Comparison of ENCODE assay signal across 24 cellular contexts in the genomic region with DNA sequence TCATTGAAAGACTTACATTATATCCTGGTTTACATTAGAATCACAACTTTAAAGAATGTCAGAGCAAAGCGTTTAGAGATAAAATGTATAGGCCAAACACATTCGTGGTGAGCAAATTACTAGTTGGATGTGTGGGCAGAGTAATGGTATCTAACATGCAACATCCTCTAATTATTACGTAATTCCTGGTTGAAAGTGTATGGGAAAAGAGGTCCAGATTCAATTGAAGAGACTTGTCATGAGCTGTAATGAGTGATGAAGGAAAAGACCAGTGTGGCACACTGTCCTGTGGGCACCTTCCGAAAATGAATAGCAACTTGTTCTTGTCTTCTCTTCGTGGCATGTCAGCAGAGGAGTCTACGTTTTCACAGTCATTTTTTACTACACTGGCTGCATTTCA.
DNase-seq lines count a peak whose midpoint lies in the region; ATAC-seq, FAIRE-seq and TF ChIP-seq lines count a peak whose summit lies in the region.
"Had no signal": no experiment of that assay in that cellular context is flagged by ENCODE, and none has a peak within 500 bp of the region (broad histone marks: within the 10 kb centered on the region; RNA-seq: fewer than 3 reads in every experiment).

No MANE protein-coding gene starts in this region.

- CTCF ChIA-PET in A549 (lab: Yijun Ruan, JAX), result interaction anchor here (0.5 kb wide), 1 partner anchor 325 kb away, joined by 3 read pairs; no protein-coding TSS in a partner anchor

- H2AFZ ChIP-seq in astrocyte (ENCODE audit: low read depth, low read length), result no peak overlapping the region

- ATAC-seq in A549, result no peak
- ATAC-seq in stimulated activated effector memory CD8-positive, alpha-beta T cell treated with anti-CD3 and anti-CD28 coated beads, Interleukin-12 subunit alpha, Interleukin-12 subunit beta, amount 100 ng/mL, for 72 hours, result no peak
- ATAC-seq: activated T-cell treated with anti-CD3 and anti-CD28 coated beads, Interleukin-2, amount 50 U/mL, for 72 hours; effector memory CD8-positive, alpha-beta T cell had no signal

- H3K4me2 ChIP-seq in A549 (0 out of 3 replicates have a peak overlapping the region, but pooled peaks have one; percentile 41), astrocyte (ENCODE audit: low read length) (no peak overlapping the region)

- H3K4me1 Mint-ChIP-seq in astrocyte (ENCODE audit: low read depth, unreplicated experiment), result peaks cover 10% of the 10 kb centered on the region
- H3K4me1 Mint-ChIP-seq in stimulated activated effector memory CD8-positive, alpha-beta T cell treated with anti-CD3 and anti-CD28 coated beads, Interleukin-12 subunit alpha, Interleukin-12 subunit beta, amount 100 ng/mL, for 72 hours, result no peaks in the 10 kb centered on the region

- DNase-seq in A549 (ENCODE audit: low read depth in 1 of 2, low spot score in 1 of 2) (no peak), LHCN-M2 (ENCODE audit: low read depth) (peak; percentile 17), astrocyte (ENCODE audit: low read depth) (no peak), iris pigment epithelial cell (ENCODE audit: low read depth) (peak; percentile 42), substantia nigra (lab: John Stamatoyannopoulos, UW) (no peak), prostate gland (ENCODE audit: low spot score) (no peak), SW 1271 (lab: John Stamatoyannopoulos, UW) (no peak)
- no peak for DNase-seq in stimulated activated effector memory CD8-positive, alpha-beta T cell treated with anti-CD3 and anti-CD28 coated beads, Interleukin-12 subunit alpha, Interleukin-12 subunit beta, amount 100 ng/mL, for 72 hours (ENCODE audit: low spot score in 2 of 2)
- DNase-seq: activated CD8-positive, alpha-beta memory T cell treated with anti-CD3 and anti-CD28 coated beads for 24 hours; activated T-cell treated with anti-CD3 and anti-CD28 coated beads, Interleukin-2, amount 50 U/mL, for 72 hours; central memory CD4-positive, alpha-beta T cell; DMS153; effector memory CD8-positive, alpha-beta T cell; hypothalamus; kidney glomerular epithelial cell; NCI-H2081; NCI-H524; nephron progenitor cell; SHP77; stimulated activated CD4-positive, alpha-beta T cell treated with anti-CD3 and anti-CD28 coated beads, Interleukin-12 subunit alpha, Interleukin-12 subunit beta, amount 100 ng/mL, for 4 hours; thyroid gland had no signal

- POLR2A ChIA-PET in A549 (lab: Yijun Ruan, JAX), result no interaction called here

- H3K36me3 ChIP-seq in astrocyte (ENCODE audit: insufficient read depth, low read length), result no peaks in the 10 kb centered on the region
- no peaks in the 10 kb centered on the region for H3K36me3 ChIP-seq in prostate gland
- H3K36me3 ChIP-seq: thyroid gland had no signal

- H3K27ac ChIP-seq in A549 (peak overlapping the region in 1 of 2 experiments; percentile 38; a peak in 1 of 6 replicates), astrocyte (ENCODE audit: low read depth, low read length) (no peak overlapping the region), substantia nigra (ENCODE audit: low read depth, low read length, poor library complexity, severe bottlenecking) (no peak overlapping the region), prostate gland (no peak overlapping the region)
- H3K27ac ChIP-seq: thyroid gland had no signal

- H3K4me1 ChIP-seq in A549 (peaks cover 29% of the 10 kb centered on the region), astrocyte (ENCODE audit: insufficient read depth, low read length) (no peaks in the 10 kb centered on the region), prostate gland (replicated peaks) (no peaks in the 10 kb centered on the region)
- H3K4me1 ChIP-seq: thyroid gland had no signal

- no peaks in the 10 kb centered on the region for H4K20me1 ChIP-seq in astrocyte (ENCODE audit: insufficient read depth, low read length)

- no peaks in the 10 kb centered on the region for H3K36me3 Mint-ChIP-seq in astrocyte (ENCODE audit: low read depth, unreplicated experiment)
- H3K36me3 Mint-ChIP-seq in stimulated activated effector memory CD8-positive, alpha-beta T cell treated with anti-CD3 and anti-CD28 coated beads, Interleukin-12 subunit alpha, Interleukin-12 subunit beta, amount 100 ng/mL, for 72 hours, result no peaks in the 10 kb centered on the region

- H3K27me3 Mint-ChIP-seq in astrocyte (ENCODE audit: low read depth, unreplicated experiment), result no peaks in the 10 kb centered on the region
- H3K27me3 Mint-ChIP-seq: effector memory CD8-positive, alpha-beta T cell; progenitor cell of endocrine pancreas had no signal

- 68% methylated on average over 6 of the region's 6 CpGs for WGBS in A549 (ENCODE audit: missing lambda C conversion rate)
- WGBS in prostate gland, result 60% methylated on average over 6 of the region's 6 CpGs

- H3K27ac Mint-ChIP-seq in astrocyte (ENCODE audit: unreplicated experiment), result peak overlapping the region; percentile 44
- H3K27ac Mint-ChIP-seq in stimulated activated effector memory CD8-positive, alpha-beta T cell treated with anti-CD3 and anti-CD28 coated beads, Interleukin-12 subunit alpha, Interleukin-12 subunit beta, amount 100 ng/mL, for 72 hours, result no peak overlapping the region
- H3K27ac Mint-ChIP-seq: activated T-cell treated with anti-CD3 and anti-CD28 coated beads, Interleukin-2, amount 50 U/mL, for 72 hours; effector memory CD8-positive, alpha-beta T cell; nephron progenitor cell; progenitor cell of endocrine pancreas; T-helper 2 cell treated with Interferon-gamma antibody and Interleukin-4, amounts not matched to agents 5 μg/mL and 100 μg/mL, for 36 hours had no signal

- TF ChIP-seq EP300 in A549 (IDR thresholded peaks at IDR 0.05), result no peak

- H3K27me3 ChIP-seq in astrocyte (ENCODE audit: insufficient read depth, low read length), result no peaks in the 10 kb centered on the region
- no peaks in the 10 kb centered on the region for H3K27me3 ChIP-seq in prostate gland (replicated peaks; ENCODE audit: insufficient read depth)
- H3K27me3 ChIP-seq: thyroid gland had no signal

- no peak overlapping the region for H3K9ac ChIP-seq in astrocyte (ENCODE audit: low read length)

- FAIRE-seq in A549 (lab: Jason Lieb, UNC) (no peak), astrocyte (lab: Jason Lieb, UNC) (peak; percentile 37)
- FAIRE-seq: A204.1 had no signal

- TF ChIP-seq POLR2A in A549 (IDR thresholded peaks at IDR 0.05; ENCODE audit: low read length) (no peak), prostate gland (IDR thresholded peaks at IDR 0.05) (no peak)

- H3K9me3 ChIP-seq in A549, result no peaks in the 10 kb centered on the region
- no peaks in the 10 kb centered on the region for H3K9me3 ChIP-seq in astrocyte (ENCODE audit: insufficient read depth, low read depth, low read length)
- H3K9me3 ChIP-seq in prostate gland, result no peaks in the 10 kb centered on the region
- H3K9me3 ChIP-seq: thyroid gland had no signal

- H3K9me3 Mint-ChIP-seq in astrocyte (ENCODE audit: unreplicated experiment), result no peaks in the 10 kb centered on the region
- H3K9me3 Mint-ChIP-seq in stimulated activated effector memory CD8-positive, alpha-beta T cell treated with anti-CD3 and anti-CD28 coated beads, Interleukin-12 subunit alpha, Interleukin-12 subunit beta, amount 100 ng/mL, for 72 hours, result peaks cover 13% of the 10 kb centered on the region
- H3K9me3 Mint-ChIP-seq: nephron progenitor cell; T-helper 2 cell treated with Interferon-gamma antibody and Interleukin-4, amounts not matched to agents 5 μg/mL and 100 μg/mL, for 36 hours had no signal

- no peak for TF ChIP-seq RAD21 in A549 (conservative IDR thresholded peaks at IDR 0.05 in 1 of 2, IDR thresholded peaks at IDR 0.05 in 1 of 2)

- no peaks in the 10 kb centered on the region for H3K79me2 ChIP-seq in astrocyte (ENCODE audit: insufficient read depth, low read length)

- H3K4me3 ChIP-seq in A549, result no peak overlapping the region
- H3K4me3 ChIP-seq in astrocyte (ENCODE audit: insufficient read depth, low read depth, low read length), result no peak overlapping the region
- no peak overlapping the region for H3K4me3 ChIP-seq in prostate gland
- H3K4me3 ChIP-seq: thyroid gland had no signal

- intact Hi-C loops in prostate gland (cut with DNase I), result no loop called here

- TF ChIP-seq CTCF in A549 (IDR thresholded peaks at IDR 0.05) (no peak), astrocyte (IDR thresholded peaks at IDR 0.05; ENCODE audit: insufficient read depth, low read depth, low read length) (no peak), prostate gland (IDR thresholded peaks at IDR 0.05) (no peak)

- no peak overlapping the region for H3K4me3 Mint-ChIP-seq in astrocyte (ENCODE audit: unreplicated experiment)
- H3K4me3 Mint-ChIP-seq in stimulated activated effector memory CD8-positive, alpha-beta T cell treated with anti-CD3 and anti-CD28 coated beads, Interleukin-12 subunit alpha, Interleukin-12 subunit beta, amount 100 ng/mL, for 72 hours, result no peak overlapping the region
- H3K4me3 Mint-ChIP-seq: activated T-cell treated with anti-CD3 and anti-CD28 coated beads, Interleukin-2, amount 50 U/mL, for 72 hours; effector memory CD8-positive, alpha-beta T cell; nephron progenitor cell; T-helper 2 cell treated with Interferon-gamma antibody and Interleukin-4, amounts not matched to agents 5 μg/mL and 100 μg/mL, for 36 hours had no signal

TF ChIP-seq in A549, 52 proteins besides CTCF, POLR2A, EP300 and RAD21:
- TF ChIP-seq CEBPB (IDR thresholded peaks at IDR 0.05) (peak in 1 of 2 experiments; percentile 61; a peak in 2 of 4 replicates), FOSB (CRISPR knock-in tag; IDR thresholded peaks at IDR 0.05) (no peak)

Comparison
In these comparisons a context has a peak if more than half of its experiments do, and no peak if none do; other contexts are left out.
1. DNase-seq: peak in LHCN-M2 (single experiment) and iris pigment epithelial cell (single experiment); none in A549 (0 of 2), astrocyte (single experiment), substantia nigra (0 of 49), stimulated activated effector memory CD8-positive, alpha-beta T cell treated with anti-CD3 and anti-CD28 coated beads, Interleukin-12 subunit alpha, Interleukin-12 subunit beta, amount 100 ng/mL, for 72 hours (0 of 2), prostate gland (single experiment) and SW 1271 (0 of 2).